ENCODE assay signal across 28 cellular contexts in the genomic region with DNA sequence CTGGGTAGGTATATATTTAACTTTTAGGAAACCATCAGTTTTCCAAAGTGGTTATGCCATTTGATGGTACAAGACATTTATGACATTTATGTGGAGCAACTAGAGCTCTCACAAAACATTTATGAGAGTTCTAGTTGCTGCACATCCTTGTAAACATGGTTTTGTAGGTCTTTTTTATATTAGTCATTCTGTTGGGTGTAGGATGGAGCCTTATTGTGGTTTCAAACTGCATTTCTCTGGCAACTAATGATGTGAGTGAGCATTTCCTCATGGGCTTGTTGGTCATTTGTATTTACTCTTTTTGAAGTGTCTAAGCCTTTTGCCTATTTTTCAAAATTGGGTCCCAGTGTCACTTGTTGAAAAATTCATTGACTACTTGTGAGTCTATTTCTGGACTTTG. TPM values are rescaled to one million over a fixed set of nuclear protein-coding genes. Genes with fewer than 3 reads are reported as not detected.
DNase-seq lines count a peak whose midpoint lies in the region; ATAC-seq and TF ChIP-seq lines count a peak whose summit lies in the region.
"Had no signal": no experiment of that assay in that cellular context is flagged by ENCODE, and none has a peak within 500 bp of the region (broad histone marks: within the 10 kb centered on the region; RNA-seq: fewer than 3 reads in every experiment).

No MANE protein-coding gene starts in this region.

- no peak overlapping the region for H3K4me3 ChIP-seq in upper lobe of right lung
- H3K4me3 ChIP-seq: GM23338, K562, sigmoid colon, tibial nerve had no signal

- H3K27me3 ChIP-seq in upper lobe of right lung, result no peaks in the 10 kb centered on the region
- H3K27me3 ChIP-seq: sigmoid colon, tibial nerve had no signal

- H3K4me1 Mint-ChIP-seq in T-helper 2 cell treated with Interferon-gamma antibody and Interleukin-4, amounts not matched to agents 5 μg/mL and 100 μg/mL, for 36 hours (ENCODE audit: low read depth), result peaks cover 1% of the 10 kb centered on the region
- H3K4me1 Mint-ChIP-seq: CD4-positive, alpha-beta memory T cell; GM23338 had no signal

- no peaks in the 10 kb centered on the region for H3K9me3 Mint-ChIP-seq in T-helper 2 cell treated with Interferon-gamma antibody and Interleukin-4, amounts not matched to agents 5 μg/mL and 100 μg/mL, for 36 hours
- H3K9me3 Mint-ChIP-seq: activated naive CD8-positive, alpha-beta T cell treated with anti-CD3 and anti-CD28 coated beads for 36 hours; brain; CD4-positive, alpha-beta memory T cell; GM23338; nephron progenitor cell had no signal

- H3K36me3 ChIP-seq in upper lobe of right lung, result no peaks in the 10 kb centered on the region
- H3K36me3 ChIP-seq: sigmoid colon, tibial nerve had no signal

- no peaks in the 10 kb centered on the region for H3K4me1 ChIP-seq in upper lobe of right lung
- H3K4me1 ChIP-seq: sigmoid colon, tibial nerve had no signal

- no peak overlapping the region for H3K4me3 Mint-ChIP-seq in T-helper 2 cell treated with Interferon-gamma antibody and Interleukin-4, amounts not matched to agents 5 μg/mL and 100 μg/mL, for 36 hours
- H3K4me3 Mint-ChIP-seq: activated naive CD8-positive, alpha-beta T cell treated with anti-CD3 and anti-CD28 coated beads for 36 hours; brain; CD4-positive, alpha-beta memory T cell; GM23338; nephron progenitor cell had no signal

- H3K27me3 Mint-ChIP-seq in T-helper 2 cell treated with Interferon-gamma antibody and Interleukin-4, amounts not matched to agents 5 μg/mL and 100 μg/mL, for 36 hours (ENCODE audit: low read depth), result peaks cover 3% of the 10 kb centered on the region
- H3K27me3 Mint-ChIP-seq: brain had no signal

- TF ChIP-seq CTCF in upper lobe of right lung (IDR thresholded peaks at IDR 0.05), result no peak
- TF ChIP-seq CTCF in GM20000 (IDR thresholded peaks at IDR 0.05; ENCODE audit: extremely low read depth, missing control alignments), result no peak

- H3K9me3 ChIP-seq in upper lobe of right lung, result no peaks in the 10 kb centered on the region
- H3K9me3 ChIP-seq: sigmoid colon, tibial nerve had no signal

- H3K36me3 Mint-ChIP-seq in T-helper 2 cell treated with Interferon-gamma antibody and Interleukin-4, amounts not matched to agents 5 μg/mL and 100 μg/mL, for 36 hours (ENCODE audit: low read depth), result no peaks in the 10 kb centered on the region
- H3K36me3 Mint-ChIP-seq: activated naive CD8-positive, alpha-beta T cell treated with anti-CD3 and anti-CD28 coated beads for 36 hours; brain; CD4-positive, alpha-beta memory T cell had no signal

- intact Hi-C loops in upper lobe of right lung (cut with DNase I), result no loop called here

- no peak for ATAC-seq in upper lobe of right lung
- ATAC-seq: esophagus mucosa, GM23338, K562 had no signal

- DNase-seq in EL (peak; percentile 21), LoVo (ENCODE audit: low spot score) (peak; percentile 52), astrocyte of the hippocampus (ENCODE audit: low read depth, low spot score) (peak; percentile 58), myocyte (ENCODE audit: low read depth) (peak; percentile 37), SHP77 treated with DMSO at 0.1 percent for 48 hours (lab: John Stamatoyannopoulos, UW) (no peak), upper lobe of right lung (no peak), GM20000 (ENCODE audit: low spot score) (no peak)
- DNase-seq in T-helper 2 cell treated with Interferon-gamma antibody and Interleukin-4, amounts not matched to agents 5 μg/mL and 100 μg/mL, for 36 hours (ENCODE audit: low spot score), result no peak
- DNase-seq: activated naive CD8-positive, alpha-beta T cell treated with anti-CD3 and anti-CD28 coated beads for 36 hours; CD4-positive, alpha-beta memory T cell; DMS 273 treated with DMSO at 0.1 percent for 48 hours; effector CD8-positive, alpha-beta T cell; hypothalamus; NCI-H1694 treated with DMSO at 0.1 percent for 48 hours; NCI-H526 treated with DMSO at 0.1 percent for 48 hours; nephron progenitor cell; posterior cingulate gyrus; sigmoid colon had no signal

- H3K27ac Mint-ChIP-seq in T-helper 2 cell treated with Interferon-gamma antibody and Interleukin-4, amounts not matched to agents 5 μg/mL and 100 μg/mL, for 36 hours, result no peak overlapping the region
- H3K27ac Mint-ChIP-seq: activated naive CD8-positive, alpha-beta T cell treated with anti-CD3 and anti-CD28 coated beads for 36 hours; brain; CD4-positive, alpha-beta memory T cell; GM23338 had no signal

- H3K27ac ChIP-seq in upper lobe of right lung, result no peak overlapping the region
- H3K27ac ChIP-seq: sigmoid colon, tibial nerve had no signal

RNA-seq across cellular contexts. Expression of a gene that starts 45.7 kb away (rescaled TPM):
- 102 and 107 TPM in 2 replicates for total RNA-seq in myocyte
- 107 TPM for polyA plus RNA-seq in myocyte (2012)
- total RNA-seq in upper lobe of right lung, result 194 TPM
- total RNA-seq: G401 had no signal

RNA-seq across cellular contexts. Expression of a gene that starts 47.0 kb away (rescaled TPM):
- total RNA-seq in myocyte (0.05 and 0.64 TPM in 2 replicates), upper lobe of right lung (1.3 TPM)
- 0.03 TPM for polyA plus RNA-seq in myocyte (2012)
- total RNA-seq: activated naive CD8-positive, alpha-beta T cell treated with anti-CD3 and anti-CD28 coated beads for 36 hours; CD4-positive, alpha-beta memory T cell; chondrocyte; esophagus mucosa; G401; K562; mononuclear cell; SK-MEL-5; T-helper 1 cell treated with Interleukin-12 subunit alpha and Interleukin-12 subunit beta and Interleukin-4 antibody, amounts not matched to agents 30 ng/mL and 1 ng/mL, for 36 hours had no signal
- polyA plus RNA-seq: K562 had no signal

Comparison
In these comparisons a context has a peak if more than half of its experiments do, and no peak if none do; other contexts are left out.
1. DNase-seq: peak in EL (single experiment), LoVo (single experiment), astrocyte of the hippocampus (single experiment) and myocyte (single experiment); none in SHP77 treated with DMSO at 0.1 percent for 48 hours (single experiment), upper lobe of right lung (single experiment), T-helper 2 cell treated with Interferon-gamma antibody and Interleukin-4, amounts not matched to agents 5 μg/mL and 100 μg/mL, for 36 hours (single experiment) and GM20000 (single experiment).